Comparison of ENCODE assay signal across 19 cellular contexts in the genomic region with DNA sequence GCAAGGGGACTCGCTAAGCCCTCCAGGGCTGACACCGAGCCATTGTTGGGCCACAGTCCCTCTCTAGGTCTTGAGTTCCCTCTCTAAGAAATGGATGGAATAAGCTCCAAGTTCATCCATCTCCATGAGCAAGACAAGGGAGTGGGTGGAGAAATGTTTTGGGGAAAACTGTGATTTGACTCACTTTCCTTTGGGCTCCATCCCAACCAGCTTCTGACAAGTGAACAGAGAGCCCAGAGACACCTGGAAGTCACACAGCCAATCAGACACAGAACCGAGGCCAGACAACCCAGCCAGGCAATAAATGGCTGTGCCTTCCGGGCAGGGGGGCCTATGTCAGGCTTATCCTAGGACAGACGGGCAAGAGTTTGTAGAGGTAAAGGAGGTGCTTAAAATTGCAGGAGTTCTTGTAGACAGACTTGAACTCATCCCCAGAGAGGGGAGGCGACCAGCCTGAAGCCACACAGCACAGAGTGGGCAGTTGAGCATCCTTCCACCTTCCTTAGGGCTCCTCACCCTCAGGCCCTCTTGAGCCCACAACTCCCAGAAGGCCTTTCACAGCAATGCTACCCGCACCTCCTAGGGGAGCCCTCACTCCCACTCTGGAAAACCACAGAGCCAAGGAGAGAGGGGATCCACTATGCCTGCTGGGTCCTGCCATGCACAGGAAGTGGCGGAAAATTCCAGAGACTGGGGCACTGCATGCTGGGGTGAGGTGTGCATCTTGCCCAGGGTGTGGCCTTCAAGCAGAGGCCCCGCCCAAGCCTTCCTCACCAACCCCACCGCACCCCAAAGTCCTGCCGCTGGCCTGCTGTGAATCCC. TPM values are rescaled to one million over a fixed set of nuclear protein-coding genes. Genes with fewer than 3 reads are reported as not detected.
DNase-seq lines count a peak whose midpoint lies in the region; ATAC-seq, FAIRE-seq and TF ChIP-seq lines count a peak whose summit lies in the region.
"Had no signal": no experiment of that assay in that cellular context is flagged by ENCODE, and none has a peak within 500 bp of the region (broad histone marks: within the 10 kb centered on the region; RNA-seq: fewer than 3 reads in every experiment).

No MANE protein-coding gene starts in this region.

- H3K27ac ChIP-seq in A549 (peak overlapping the region in 1 of 2 experiments; percentile 19; a peak in 2 of 6 replicates), HEK293 (ENCODE audit: extremely low read depth, low read depth, low read length) (no peak overlapping the region), esophagus squamous epithelium (peak overlapping the region; percentile 76 to 88 (median 84))

- H3K4me1 ChIP-seq in A549 (peaks cover 30% of the 10 kb centered on the region), HEK293 (ENCODE audit: control insufficient read depth, insufficient read depth, low read length) (peaks cover 5% of the 10 kb centered on the region; the same call in 1 of the 2 replicates), esophagus squamous epithelium (peaks cover 20 to 75% (median 23%) of the 10 kb centered on the region in 3 donors)

- intact Hi-C loops in esophagus squamous epithelium (cut with DNase I), result no loop called here
- intact Hi-C loops in activated CD4-positive, alpha-beta memory T cell treated with anti-CD3 and anti-CD28 coated beads for 36 hours (cut with micrococcal nuclease), result no loop called here

- no peaks in the 10 kb centered on the region for H3K36me3 Mint-ChIP-seq in progenitor cell of endocrine pancreas (ENCODE audit: insufficient read depth)
- H3K36me3 Mint-ChIP-seq in activated CD4-positive, alpha-beta memory T cell treated with anti-CD3 and anti-CD28 coated beads for 36 hours, result no peaks in the 10 kb centered on the region

- H3K27ac Mint-ChIP-seq in progenitor cell of endocrine pancreas, result peak overlapping the region; percentile 59
- H3K27ac Mint-ChIP-seq in activated CD4-positive, alpha-beta memory T cell treated with anti-CD3 and anti-CD28 coated beads for 36 hours, result no peak overlapping the region
- H3K27ac Mint-ChIP-seq: CD4-positive, alpha-beta T cell had no signal

- 88% methylated on average over 11 of the region's 11 CpGs for WGBS in A549 (ENCODE audit: missing lambda C conversion rate)
- 54 to 79% methylated on average over 7 to 8 of the region's 11 CpGs for WGBS in esophagus squamous epithelium, 2 donors

- peaks cover 4% of the 10 kb centered on the region for H3K4me1 Mint-ChIP-seq in progenitor cell of endocrine pancreas (ENCODE audit: low read depth)
- H3K4me1 Mint-ChIP-seq in activated CD4-positive, alpha-beta memory T cell treated with anti-CD3 and anti-CD28 coated beads for 36 hours (ENCODE audit: low read depth), result no peaks in the 10 kb centered on the region

- no peak for TF ChIP-seq RAD21 in A549 (conservative IDR thresholded peaks at IDR 0.05 in 1 of 2, IDR thresholded peaks at IDR 0.05 in 1 of 2)

- no peak for FAIRE-seq in A549 (lab: Jason Lieb, UNC)
- FAIRE-seq: GM19239 had no signal

- TF ChIP-seq CTCF in A549 (IDR thresholded peaks at IDR 0.05), result no peak
- TF ChIP-seq CTCF in HEK293 (tag by site-specific recombination; IDR thresholded peaks at IDR 0.05), result no peak
- TF ChIP-seq CTCF in esophagus squamous epithelium (IDR thresholded peaks at IDR 0.05), result no peak
- TF ChIP-seq CTCF in progenitor cell of endocrine pancreas (IDR thresholded peaks at IDR 0.05; ENCODE audit: unreplicated experiment), result no peak

- H3K27me3 Mint-ChIP-seq in progenitor cell of endocrine pancreas, result peaks cover 14% of the 10 kb centered on the region
- H3K27me3 Mint-ChIP-seq in activated CD4-positive, alpha-beta memory T cell treated with anti-CD3 and anti-CD28 coated beads for 36 hours, result peaks cover 2% of the 10 kb centered on the region
- H3K27me3 Mint-ChIP-seq: CD4-positive, alpha-beta T cell had no signal

- H3K9me3 Mint-ChIP-seq in progenitor cell of endocrine pancreas (ENCODE audit: low read depth), result no peaks in the 10 kb centered on the region
- H3K9me3 Mint-ChIP-seq in activated CD4-positive, alpha-beta memory T cell treated with anti-CD3 and anti-CD28 coated beads for 36 hours, result no peaks in the 10 kb centered on the region
- H3K9me3 Mint-ChIP-seq: CD4-positive, alpha-beta T cell had no signal

- no peak overlapping the region for H3K4me3 Mint-ChIP-seq in progenitor cell of endocrine pancreas (ENCODE audit: low read depth)
- H3K4me3 Mint-ChIP-seq in activated CD4-positive, alpha-beta memory T cell treated with anti-CD3 and anti-CD28 coated beads for 36 hours, result no peak overlapping the region
- H3K4me3 Mint-ChIP-seq: CD4-positive, alpha-beta T cell had no signal

- H3K27me3 ChIP-seq in esophagus squamous epithelium, result no peaks in the 10 kb centered on the region

- no peak for TF ChIP-seq EP300 in A549 (IDR thresholded peaks at IDR 0.05)

- H3K9me3 ChIP-seq in A549 (no peaks in the 10 kb centered on the region), HEK293 (ENCODE audit: control insufficient read depth, insufficient read depth, low read depth, low read length) (no peaks in the 10 kb centered on the region), esophagus squamous epithelium (no peaks in the 10 kb centered on the region)

- ATAC-seq in A549, result no peak
- no peak for ATAC-seq in activated CD4-positive, CD25-positive, alpha-beta regulatory T cell treated with anti-CD3 and anti-CD28 coated beads, Interleukin-2, amount 50 U/mL, for 24 hours
- ATAC-seq: HCT116 had no signal

- H3K36me3 ChIP-seq in HEK293 (ENCODE audit: control insufficient read depth in 2 of 2, insufficient read depth in 1 of 2, low read length in 2 of 2) (no peaks in the 10 kb centered on the region), esophagus squamous epithelium (no peaks in the 10 kb centered on the region)

- no peak for DNase-seq in A549 (ENCODE audit: low read depth in 1 of 2, low spot score in 1 of 2)
- no peak for DNase-seq in esophagus squamous epithelium (lab: John Stamatoyannopoulos, UW)
- DNase-seq in progenitor cell of endocrine pancreas (ENCODE audit: low spot score, unreplicated experiment), result no peak
- no peak for DNase-seq in NCI-H2107 (lab: John Stamatoyannopoulos, UW)
- DNase-seq in activated naive CD4-positive, alpha-beta T cell (lab: John Stamatoyannopoulos, UW), result no peak
- DNase-seq in activated CD4-positive, alpha-beta memory T cell treated with anti-CD3 and anti-CD28 coated beads for 36 hours, result no peak
- DNase-seq: ACHN; CD4-positive, alpha-beta T cell; EL; KBM-7; NCI-H1417 treated with DMSO at 0.1 percent for 48 hours; NCI-H1930; NCI-H2171; NCI-H446 treated with DMSO at 0.1 percent for 48 hours; NCI-H748 treated with DMSO at 0.1 percent for 48 hours had no signal

- CTCF ChIA-PET in A549 (lab: Yijun Ruan, JAX), result interaction anchor here (1.6 to 13.6 kb wide), 4 partner anchors 10 to 52 kb away, joined by 3 to 110 read pairs (median 6); partner anchors contain the start of gene FAM83G
- CTCF ChIA-PET in HEK293 (lab: Yijun Ruan, JAX), result interaction anchor here (0.7 to 1.0 kb wide), 2 partner anchors 17 to 781 kb away, joined by 3 read pairs; no protein-coding TSS in a partner anchor
- CTCF ChIA-PET in activated CD4-positive, alpha-beta memory T cell treated with anti-CD3 and anti-CD28 coated beads for 36 hours (lab: Charles Lee), result no interaction called here

- H3K4me3 ChIP-seq in A549 (no peak overlapping the region), HEK293 (ENCODE audit: low read depth, low read length) (no peak overlapping the region), esophagus squamous epithelium (no peak overlapping the region)

- TF ChIP-seq POLR2A in A549 (IDR thresholded peaks at IDR 0.05; ENCODE audit: low read length) (no peak), esophagus squamous epithelium (IDR thresholded peaks at IDR 0.05) (no peak)

- POLR2A ChIA-PET in A549 (lab: Yijun Ruan, JAX) (no interaction called here), HEK293 (lab: Yijun Ruan, JAX) (no interaction called here)
- POLR2A ChIA-PET in activated CD4-positive, alpha-beta memory T cell treated with anti-CD3 and anti-CD28 coated beads for 36 hours (lab: Charles Lee), result no interaction called here

- no peak overlapping the region for H3K4me2 ChIP-seq in A549

TF ChIP-seq in A549, 52 proteins besides CTCF, POLR2A, EP300 and RAD21 (continues in another document):
- TF ChIP-seq FOSB (CRISPR knock-in tag; IDR thresholded peaks at IDR 0.05) (no peak), MAZ (IDR thresholded peaks at IDR 0.05; ENCODE audit: borderline replicate concordance, low read depth, low read length) (no peak), JUN (IDR thresholded peaks at IDR 0.05) (no peak), ZFP36 (IDR thresholded peaks at IDR 0.05; ENCODE audit: borderline replicate concordance, partially characterized antibody) (peak; percentile 21)

TF ChIP-seq in HEK293, 187 proteins besides CTCF, POLR2A, EP300 and RAD21:
- TF ChIP-seq KLF1 (tag by site-specific recombination; IDR thresholded peaks at IDR 0.05) (peak; percentile 36; the same call in 1 of the 2 replicates), ZNF768 (tag by site-specific recombination; IDR thresholded peaks at IDR 0.05) (peak; percentile 52), KLF7 (tag by site-specific recombination; IDR thresholded peaks at IDR 0.05; ENCODE audit: borderline replicate concordance) (no peak)

RNA-seq across cellular contexts. Expression of gene FAM83G, which starts 9.5 kb away (rescaled TPM):
- 11.0 and 12.8 TPM in 2 replicates for polyA plus RNA-seq in A549 (2011; rRNA removed)
- 11.1 and 15.8 TPM in 2 replicates for polyA plus RNA-seq in A549 (2012; cell fraction: cytosol; rRNA removed)
- 38.5 and 42.5 TPM in 2 replicates for polyA plus RNA-seq in A549 (2012; cell fraction: nucleus; rRNA removed)
- 19.8 to 22.0 TPM (median 20.5 TPM) in 3 replicates for polyA plus RNA-seq in A549 (2017; fragmentation: RNase III; extraction: RNeasy Plus Mini Kit Qiagen cat#74134 plus additional on column Dnase treatment)
- polyA minus RNA-seq in A549 (2011; rRNA and poly(A)+ RNA removed), result 18.1 and 22.7 TPM in 2 replicates
- 100 to 1,000 TPM in 1 of 4 donors, 10 to 100 TPM in 3; 44.3 to 157 (median 71.3) TPM for total RNA-seq in esophagus squamous epithelium
- 16.6 and 17.3 TPM in 2 replicates for total RNA-seq in progenitor cell of endocrine pancreas
- total RNA-seq in activated CD4-positive, alpha-beta memory T cell treated with anti-CD3 and anti-CD28 coated beads for 36 hours, result 10 to 100 TPM; 12.6 to 14.3 TPM

RNA-seq across cellular contexts. Expression of gene GRAP, which starts 32.7 kb away (rescaled TPM):
- polyA plus RNA-seq in A549 (2011; rRNA removed) (0.19 and 0.25 TPM in 2 replicates), A549 (2017; fragmentation: RNase III; extraction: RNeasy Plus Mini Kit Qiagen cat#74134 plus additional on column Dnase treatment) (0.17 to 0.31 TPM (median 0.19 TPM) in 3 replicates)
- 0.15 and 0.19 TPM in 2 replicates for polyA plus RNA-seq in A549 (2012; cell fraction: cytosol; rRNA removed)
- polyA plus RNA-seq in A549 (2012; cell fraction: nucleus; rRNA removed), result 0.43 and 0.60 TPM in 2 replicates
- polyA minus RNA-seq in A549 (2011; rRNA and poly(A)+ RNA removed), result 0.08 and 0.24 TPM in 2 replicates
- total RNA-seq in esophagus squamous epithelium (1 to 10 TPM; 1.0 to 4.2 (median 1.7) TPM), progenitor cell of endocrine pancreas (not detected in 2 replicates)
- 1 to 10 TPM; 9.6 to 9.9 TPM for total RNA-seq in activated CD4-positive, alpha-beta memory T cell treated with anti-CD3 and anti-CD28 coated beads for 36 hours
